15 cellular contexts compared by ENCODE assay signal in genomic region chr9:126947529-126947928, GRCh38. TPM values are rescaled to one million over a fixed set of nuclear protein-coding genes. Genes with fewer than 3 reads are reported as not detected.
DNase-seq lines count a peak whose midpoint lies in the region; ATAC-seq, FAIRE-seq and TF ChIP-seq lines count a peak whose summit lies in the region.
"Had no signal": no experiment of that assay in that cellular context is flagged by ENCODE, and none has a peak within 500 bp of the region (broad histone marks: within the 10 kb centered on the region; RNA-seq: fewer than 3 reads in every experiment).

No MANE protein-coding gene starts in this region.

- H3K4me2 ChIP-seq in HepG2 (ENCODE audit: low read depth, low read length) (no peak overlapping the region), K562 (ENCODE audit: insufficient read depth, low read length) (no peak overlapping the region)

- H4K20me1 ChIP-seq in HepG2 (ENCODE audit: insufficient read depth, low read length) = no peaks in the 10 kb centered on the region
- H4K20me1 ChIP-seq in K562 (replicated peaks; ENCODE audit: control insufficient read depth, insufficient read depth, low read length) = no peaks in the 10 kb centered on the region

- H3K4me1 ChIP-seq in HepG2 (ENCODE audit: insufficient read depth, low read length) = no peaks in the 10 kb centered on the region
- no peaks in the 10 kb centered on the region for H3K4me1 ChIP-seq in right lobe of liver
- peaks cover 9% of the 10 kb centered on the region in 2 experiments; a peak in 4 of 5 replicates for H3K4me1 ChIP-seq in K562 (replicated peaks in 1 of 2; ENCODE audit: control insufficient read depth in 2 of 2, insufficient read depth in 2 of 2, low read length in 2 of 2)
- no peaks in the 10 kb centered on the region for H3K4me1 ChIP-seq in upper lobe of right lung
- H3K4me1 ChIP-seq in sigmoid colon = peaks cover 0 to 13% (median 7%) of the 10 kb centered on the region in 4 donors

- no peaks in the 10 kb centered on the region for H3K9me1 ChIP-seq in K562 (ENCODE audit: control insufficient read depth, insufficient read depth, low read length)

- no TSS peak for BruUV-seq in HepG2 (replicated peaks; lab: Mats Ljungman, UMichigan)
- no TSS peak for BruUV-seq in K562 (replicated peaks; lab: Mats Ljungman, UMichigan)

- TF ChIP-seq EP300 in HepG2 (IDR thresholded peaks at IDR 0.05; ENCODE audit: low read depth in 2 of 2, low read length in 2 of 2) (no peak), HepG2 (CRISPR knock-in tag; IDR thresholded peaks at IDR 0.05; ENCODE audit: borderline replicate concordance) (no peak), K562 (IDR thresholded peaks at IDR 0.05; ENCODE audit: low read length) (no peak), sigmoid colon (IDR thresholded peaks at IDR 0.05) (no peak)

- H3K4me3 ChIP-seq in HepG2 (replicated peaks in 1 of 3; ENCODE audit: insufficient read depth in 1 of 3, low read depth in 2 of 3, low read length in 3 of 3) = no peak overlapping the region
- H3K4me3 ChIP-seq in right lobe of liver = no peak overlapping the region
- no peak overlapping the region for H3K4me3 ChIP-seq in K562
- H3K4me3 ChIP-seq in upper lobe of right lung = no peak overlapping the region
- H3K4me3 ChIP-seq in sigmoid colon = no peak overlapping the region
- H3K4me3 ChIP-seq: ascending aorta had no signal

- POLR2A ChIA-PET in HepG2 (lab: Yijun Ruan, JAX) = no interaction called here
- POLR2A ChIA-PET in K562 (lab: Yijun Ruan, JAX) = interaction anchor here (1.0 to 1.1 kb wide), 2 partner anchors 11 to 14 kb away, joined by 3 read pairs; no protein-coding TSS in a partner anchor

- H3K27me3 ChIP-seq in HepG2 (ENCODE audit: control insufficient read depth in 1 of 2, insufficient read depth in 2 of 2, low read length in 2 of 2) = no peaks in the 10 kb centered on the region
- no peaks in the 10 kb centered on the region for H3K27me3 ChIP-seq in right lobe of liver
- H3K27me3 ChIP-seq in K562 (ENCODE audit: control insufficient read depth in 2 of 2, insufficient read depth in 2 of 2, low read length in 2 of 2) = no peaks in the 10 kb centered on the region; a peak in 1 of 5 replicates
- H3K27me3 ChIP-seq in upper lobe of right lung = no peaks in the 10 kb centered on the region
- H3K27me3 ChIP-seq in sigmoid colon = no peaks in the 10 kb centered on the region
- H3K27me3 ChIP-seq: ascending aorta had no signal

- intact Hi-C loops in HepG2 (cut with micrococcal nuclease; ENCODE audit: unreplicated experiment) (no loop called here), right lobe of liver (cut with DNase I) (no loop called here), K562 (cut with micrococcal nuclease) (no loop called here), upper lobe of right lung (cut with DNase I) (no loop called here), sigmoid colon (cut with DNase I) (no loop called here)

- in situ Hi-C loops in HepG2 (cut with HindIII; ENCODE audit: extremely low pct_ligation_motif_present, low pct_unique_long_range_greater_than_20kb) = no loop called here
- in situ Hi-C loops in K562 (cut with MboI) = loop anchor here (25.0 kb wide), 1 partner anchor 965 kb away; the partner anchor contains the start of gene ST6GALNAC4
- in situ Hi-C loops in G401 (cut with HindIII; ENCODE audit: low sequenced_read_pairs) = no loop called here

- TF ChIP-seq POLR2A in HepG2 (IDR thresholded peaks at IDR 0.05; ENCODE audit: insufficient read depth in 1 of 2, low read depth in 2 of 2, low read length in 2 of 2) = no peak
- no peak for TF ChIP-seq POLR2A in right lobe of liver (IDR thresholded peaks at IDR 0.05)
- TF ChIP-seq POLR2A in K562 (conservative IDR thresholded peaks at IDR 0.05) = no peak
- TF ChIP-seq POLR2A in sigmoid colon (IDR thresholded peaks at IDR 0.05) = no peak

- H2AFZ ChIP-seq in HepG2 (ENCODE audit: low read length) (no peak overlapping the region), K562 (ENCODE audit: low read depth, low read length) (no peak overlapping the region)

- H3K9me3 ChIP-seq in HepG2 (ENCODE audit: low read length) (no peaks in the 10 kb centered on the region), right lobe of liver (no peaks in the 10 kb centered on the region), K562 (replicated peaks; ENCODE audit: control insufficient read depth, insufficient read depth, low read depth, low read length) (no peaks in the 10 kb centered on the region), upper lobe of right lung (no peaks in the 10 kb centered on the region), sigmoid colon (no peaks in the 10 kb centered on the region)
- H3K9me3 ChIP-seq: ascending aorta had no signal

- H3K36me3 ChIP-seq in HepG2 (replicated peaks in 1 of 2; ENCODE audit: control insufficient read depth in 1 of 2, insufficient read depth in 2 of 2, low read length in 2 of 2) = no peaks in the 10 kb centered on the region
- no peaks in the 10 kb centered on the region for H3K36me3 ChIP-seq in right lobe of liver
- H3K36me3 ChIP-seq in K562 (ENCODE audit: control insufficient read depth, insufficient read depth, low read length) = no peaks in the 10 kb centered on the region
- no peaks in the 10 kb centered on the region for H3K36me3 ChIP-seq in upper lobe of right lung
- no peaks in the 10 kb centered on the region for H3K36me3 ChIP-seq in sigmoid colon
- H3K36me3 ChIP-seq: ascending aorta had no signal

- no peak for TF ChIP-seq RAD21 in HepG2 (CRISPR knock-in tag; IDR thresholded peaks at IDR 0.05)
- peak in 1 of 2 experiments; percentile 63; a peak in 2 of 4 replicates for TF ChIP-seq RAD21 in K562 (CRISPR knock-in tag; conservative IDR thresholded peaks at IDR 0.05 in 1 of 2, IDR thresholded peaks at IDR 0.05 in 1 of 2)

- DNase-seq in HepG2 (ENCODE audit: low spot score) (no peak), right lobe of liver (no peak), HT-29 (ENCODE audit: low spot score) (peak; percentile 56), K562 (ENCODE audit: extremely low read depth in 1 of 4, low spot score in 3 of 4) (peak in 1 of 4 experiments; percentile 13), upper lobe of right lung (no peak), NCI-H510A treated with DMSO at 0.1 percent for 48 hours (lab: John Stamatoyannopoulos, UW) (no peak), G401 (ENCODE audit: low spot score) (no peak), sigmoid colon (no peak)
- DNase-seq: activated T-cell treated with anti-CD3 and anti-CD28 coated beads, Interleukin-2, amount 50 U/mL, for 1 hour; effector CD4-positive, alpha-beta T cell; foreskin melanocyte; natural killer cell; NCI-H226; SIG-M5 had no signal

- H3K27ac ChIP-seq in HepG2 (ENCODE audit: extremely low read length, insufficient read depth, low read length) = no peak overlapping the region
- no peak overlapping the region for H3K27ac ChIP-seq in right lobe of liver
- no peak overlapping the region for H3K27ac ChIP-seq in K562 (ENCODE audit: extremely low read depth, low read depth, low read length)
- no peak overlapping the region for H3K27ac ChIP-seq in upper lobe of right lung
- H3K27ac ChIP-seq in sigmoid colon = no peak overlapping the region
- H3K27ac ChIP-seq: ascending aorta had no signal

- H3K9ac ChIP-seq in HepG2 (ENCODE audit: insufficient read depth, low read depth, low read length) (no peak overlapping the region), K562 (ENCODE audit: insufficient read depth in 1 of 2, low read depth in 2 of 2, low read length in 2 of 2) (no peak overlapping the region)

- H3K79me2 ChIP-seq in HepG2 (ENCODE audit: insufficient read depth, low read length) (no peaks in the 10 kb centered on the region), K562 (ENCODE audit: control insufficient read depth, insufficient read depth, low read length) (no peaks in the 10 kb centered on the region)

- TF ChIP-seq CTCF in HepG2 (CRISPR knock-in tag; IDR thresholded peaks at IDR 0.05) (peak; percentile 29), right lobe of liver (IDR thresholded peaks at IDR 0.05) (no peak), K562 (IDR thresholded peaks at IDR 0.05 in 2 of 3, conservative IDR thresholded peaks at IDR 0.05 in 1 of 3; ENCODE audit: insufficient read depth in 2 of 3, low read depth in 1 of 3, low read length in 3 of 3) (peak in 2 of 3 experiments; percentile 40 to 49; a peak in 5 of 6 replicates), upper lobe of right lung (IDR thresholded peaks at IDR 0.05) (no peak), sigmoid colon (IDR thresholded peaks at IDR 0.05) (no peak)

- CTCF ChIA-PET in HepG2 (lab: Yijun Ruan, JAX; ENCODE audit: low intra/inter-chr PET ratio, low total read pairs) (no interaction called here), K562 (lab: Yijun Ruan, JAX; ENCODE audit: low intra/inter-chr PET ratio) (no interaction called here)

- WGBS in HepG2 (ENCODE audit: low lambda C conversion rate) = 100% methylated on average over 1 of the region's 1 CpG
- 100% methylated on average over 1 of the region's 1 CpG for WGBS in right lobe of liver (ENCODE audit: insufficient coverage, low coverage, low lambda C conversion rate, missing lambda C conversion rate)
- 80% methylated on average over 1 of the region's 1 CpG for WGBS in K562 (ENCODE audit: insufficient coverage, low coverage, missing lambda C conversion rate)
- 96 to 100% methylated on average over 1 of the region's 1 CpG for WGBS in sigmoid colon, 2 donors

- FAIRE-seq in HepG2 (lab: Jason Lieb, UNC) (no peak), K562 (lab: Jason Lieb, UNC) (no peak)

- ATAC-seq in HepG2 = no peak
- no peak for ATAC-seq in right lobe of liver
- ATAC-seq in K562 = peak; percentile 47; the same call in 2 of the 3 replicates
- ATAC-seq in upper lobe of right lung = peak; percentile 37
- ATAC-seq: natural killer cell had no signal

RNA-seq across cellular contexts. Expression of gene RALGPS1, which starts 32.9 kb away (rescaled TPM):
- total RNA-seq in HepG2 (2016; rRNA removed; fragmentation: Illumina TruSeq; extraction: Trizol) = 2.2 and 3.7 TPM in 2 replicates
- 2.5 and 3.0 TPM in 2 replicates for total RNA-seq in HepG2 (2016; cell fraction: cytosol; rRNA removed; fragmentation: Illumina TruSeq; extraction: Trizol; ENCODE audit: low read depth)
- total RNA-seq in HepG2 (2016; cell fraction: insoluble cytoplasmic fraction; rRNA removed; fragmentation: Illumina TruSeq; extraction: Trizol) = 3.1 and 4.0 TPM in 2 replicates
- 4.9 and 5.0 TPM in 2 replicates for total RNA-seq in HepG2 (2016; cell fraction: membrane; rRNA removed; fragmentation: Illumina TruSeq; extraction: Trizol)
- total RNA-seq in HepG2 (2016; cell fraction: nucleus; rRNA removed; fragmentation: Illumina TruSeq; extraction: Trizol) = 7.5 and 9.4 TPM in 2 replicates
- polyA plus RNA-seq in HepG2 (2011; rRNA removed) = 6.5 and 9.5 TPM in 2 replicates
- 3.0 and 5.8 TPM in 2 replicates for polyA plus RNA-seq in HepG2 (2011; cell fraction: cytosol; rRNA removed)
- 26.3 and 34.5 TPM in 2 replicates for polyA plus RNA-seq in HepG2 (2011; cell fraction: nucleus; rRNA removed)
- 11.9 and 13.3 TPM in 2 replicates for polyA plus RNA-seq in HepG2 (2012)
- 2.9 and 3.7 TPM in 2 replicates for polyA plus RNA-seq in HepG2 (2016; cell fraction: cytosol; fragmentation: Illumina TruSeq; extraction: Trizol; ENCODE audit: low read depth)
- 2.8 and 3.2 TPM in 2 replicates for polyA plus RNA-seq in HepG2 (2016; cell fraction: insoluble cytoplasmic fraction; fragmentation: Illumina TruSeq; extraction: Trizol; ENCODE audit: low read depth)
- 3.1 and 4.4 TPM in 2 replicates for polyA plus RNA-seq in HepG2 (2016; cell fraction: membrane; fragmentation: Illumina TruSeq; extraction: Trizol; ENCODE audit: low read depth)
- polyA plus RNA-seq in HepG2 (2016; cell fraction: nucleus; fragmentation: Illumina TruSeq; extraction: Trizol; ENCODE audit: insufficient read depth, low read depth) = 6.9 and 11.6 TPM in 2 replicates
- 7.3 and 9.6 TPM in 2 replicates for polyA minus RNA-seq in HepG2 (2011; rRNA and poly(A)+ RNA removed; ENCODE audit: low replicate concordance)
- polyA minus RNA-seq in HepG2 (2011; cell fraction: cytosol; rRNA and poly(A)+ RNA removed) = 2.6 and 3.3 TPM in 2 replicates
- 15.6 and 26.6 TPM in 2 replicates for polyA minus RNA-seq in HepG2 (2011; cell fraction: nucleus; rRNA and poly(A)+ RNA removed)
- 1 to 10 TPM; 1.2 to 3.8 (median 2.4) TPM for total RNA-seq in right lobe of liver
- total RNA-seq in HT-29 (2014; rRNA removed; shearing (Covaris generic)) = 9.9 and 12.4 TPM in 2 replicates
- total RNA-seq in K562 (2011; cell fraction: chromatin; rRNA removed; ENCODE audit: low replicate concordance) = 14.4 and 14.5 TPM in 2 replicates
- total RNA-seq in K562 (2011; cell fraction: nucleolus; rRNA removed) = 6.3 and 10.0 TPM in 2 replicates
- total RNA-seq in K562 (2011; cell fraction: nucleoplasm; rRNA removed) = 11.3 and 14.1 TPM in 2 replicates
- total RNA-seq in K562 (2014; rRNA removed) = 1.5 and 1.6 TPM in 2 replicates
- total RNA-seq in K562 (2014; rRNA removed; fragmentation: Illumina TruSeq; extraction: Trizol) = 1.2 and 1.9 TPM in 2 replicates
- 1.3 and 1.5 TPM in 2 replicates for total RNA-seq in K562 (2015; rRNA removed; fragmentation: Illumina TruSeq; extraction: Trizol)
- 1.9 and 2.6 TPM in 2 replicates for total RNA-seq in K562 (2021)
- polyA plus RNA-seq in K562 (2011; rRNA removed) = 1.2 and 1.5 TPM in 2 replicates
- 0.83 and 1.1 TPM in 2 replicates for polyA plus RNA-seq in K562 (2011; cell fraction: cytosol; rRNA removed)
- 4.3 and 6.0 TPM in 2 replicates for polyA plus RNA-seq in K562 (2011; cell fraction: nucleus; rRNA removed)
- polyA plus RNA-seq in K562 (2012) = 1.4 and 2.7 TPM in 2 replicates
- polyA plus RNA-seq in K562 (2014; fragmentation: Illumina TruSeq; extraction: Trizol) = 1.9 and 2.2 TPM in 2 replicates
- under 1 TPM; 0.04 to 0.20 TPM for polyA plus RNA-seq in K562 (2014; fragmentation: Nextera tagmentation; extraction: Ambion mirVana)
- 1.5 and 6.3 TPM in 2 replicates for polyA plus RNA-seq in K562 (2014; rRNA removed)
- polyA minus RNA-seq in K562 (2011; rRNA and poly(A)+ RNA removed) = 1.2 and 2.2 TPM in 2 replicates
- 1.6 TPM in 1 of 2 replicates, not detected in the other for polyA minus RNA-seq in K562 (2011; cell fraction: cytosol; rRNA and poly(A)+ RNA removed)
- polyA minus RNA-seq in K562 (2011; cell fraction: nucleus; rRNA and poly(A)+ RNA removed) = 1.9 and 4.4 TPM in 2 replicates
- total RNA-seq in upper lobe of right lung = 15.9 TPM
- total RNA-seq in G401 (2014; rRNA removed; shearing (Covaris generic)) = 0.49 and 3.7 TPM in 2 replicates
- 10 to 100 TPM; 11.4 to 18.6 (median 14.3) TPM for total RNA-seq in sigmoid colon
- polyA plus RNA-seq in sigmoid colon = 10 to 100 TPM in 1 of 3 donors, 1 to 10 TPM in 2; 6.6 to 11.0 (median 9.0) TPM

Comparison
In these comparisons a context has a peak if more than half of its experiments do, and no peak if none do; other contexts are left out.
1. CTCF ChIP-seq: peak in HepG2 (single experiment) and K562 (2 of 3); none in right lobe of liver (0 of 4), upper lobe of right lung (single experiment) and sigmoid colon (0 of 4).
2. ATAC-seq: peak in K562 (single experiment) and upper lobe of right lung (single experiment); none in HepG2 (single experiment) and right lobe of liver (0 of 4).
3. Of the 241 proteins assayed by ChIP-seq in both HepG2 and K562: peak only in HepG2: none; only in K562: none; in both: CTCF; in neither: 239; mixed calls (peak in some experiments, not most) for 1.